Comparison of ENCODE assay signal across 8 cellular contexts in the genomic region with DNA sequence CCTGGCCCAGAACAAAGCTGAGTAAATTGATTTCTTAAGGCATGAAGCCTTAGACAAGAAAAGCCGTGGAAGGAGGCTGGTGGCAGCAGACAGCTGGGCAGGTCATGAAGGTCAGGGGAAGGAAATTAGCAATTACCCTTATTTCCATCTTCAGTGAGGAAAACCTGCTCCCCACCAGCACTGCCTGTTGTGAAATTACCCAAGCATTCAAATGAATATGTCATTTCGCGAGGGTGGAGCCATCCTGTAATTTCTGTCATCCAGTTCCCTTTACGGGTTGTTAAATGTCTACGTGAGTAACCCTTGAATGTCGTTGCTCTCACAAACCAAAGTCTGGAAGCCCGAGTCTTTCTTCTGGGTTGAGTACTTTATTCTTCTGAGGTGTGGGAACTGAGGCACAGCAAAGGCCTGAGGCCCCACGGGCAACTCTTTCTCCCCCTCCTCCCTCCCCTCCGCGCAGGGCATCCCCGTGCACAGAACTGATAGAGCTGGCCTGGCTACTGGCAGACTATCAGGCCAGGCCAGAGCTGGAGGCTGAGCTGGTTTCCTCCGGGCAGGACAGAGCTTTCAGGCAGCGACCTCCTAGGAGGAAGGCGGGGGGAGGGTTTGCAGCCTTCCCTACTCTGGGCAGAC. TPM values are rescaled to one million over a fixed set of nuclear protein-coding genes. Genes with fewer than 3 reads are reported as not detected.
A peak's percentile ranks its signal among the peaks of the same experiment; 100 is the strongest.
DNase-seq lines count a peak whose midpoint lies in the region; ATAC-seq, FAIRE-seq and TF ChIP-seq lines count a peak whose summit lies in the region.

No MANE protein-coding gene starts in this region.

- no peak for TF ChIP-seq POLR2A in GM12891 (IDR thresholded peaks at IDR 0.05; ENCODE audit: low read depth, low read length)

- H3K4me3 ChIP-seq in SU-DHL-6 (ENCODE audit: insufficient read depth, low read length, poor library complexity, severe bottlenecking) (no peak overlapping the region), osteoblast (ENCODE audit: insufficient read depth, low read length) (peak overlapping the region; percentile 54)

- TF ChIP-seq CTCF in SU-DHL-6 (IDR thresholded peaks at IDR 0.05; ENCODE audit: insufficient read depth, low read length, poor library complexity, severe bottlenecking) (no peak), osteoblast (IDR thresholded peaks at IDR 0.05; ENCODE audit: extremely low read depth, low read depth, low read length) (no peak)

- H3K9me3 ChIP-seq in SU-DHL-6 (ENCODE audit: insufficient read depth, low read length): no peaks in the 10 kb centered on the region
- H3K9me3 ChIP-seq in osteoblast (ENCODE audit: low read depth, low read length): no peaks in the 10 kb centered on the region

- H3K9me2 ChIP-seq in SU-DHL-6 (replicated peaks; ENCODE audit: insufficient read depth, low read length): no peaks in the 10 kb centered on the region

- H3K27me3 ChIP-seq in SU-DHL-6 (ENCODE audit: low read length) (no peaks in the 10 kb centered on the region), osteoblast (ENCODE audit: insufficient read depth, low read length) (peaks cover 4% of the 10 kb centered on the region)

- H3K9ac ChIP-seq in SU-DHL-6 (ENCODE audit: low read length): peak overlapping the region; percentile 29; the same call in 1 of the 2 replicates

- no peak overlapping the region for H3K27ac ChIP-seq in SU-DHL-6 (ENCODE audit: low read depth, low read length)
- H3K27ac ChIP-seq in osteoblast (ENCODE audit: low read depth, low read length): no peak overlapping the region

- DNase-seq in GM12891 (ENCODE audit: insufficient read length, low spot score) (no peak), germinal center (ENCODE audit: low spot score) (peak; percentile 26), osteoblast (ENCODE audit: insufficient read length, low spot score, missing footprints) (peak; percentile 73), pons (ENCODE audit: low spot score) (no peak)

- H2AFZ ChIP-seq in SU-DHL-6 (ENCODE audit: low read depth, low read length, severe bottlenecking) (peak overlapping the region; percentile 91), osteoblast (ENCODE audit: low read length) (peak overlapping the region; percentile 56)

- H3K79me2 ChIP-seq in SU-DHL-6 (ENCODE audit: insufficient read depth, low read length): no peaks in the 10 kb centered on the region
- no peaks in the 10 kb centered on the region for H3K79me2 ChIP-seq in osteoblast (ENCODE audit: insufficient read depth, low read length)

- H4K20me1 ChIP-seq in SU-DHL-6 (ENCODE audit: low read depth, low read length): no peaks in the 10 kb centered on the region
- no peaks in the 10 kb centered on the region for H4K20me1 ChIP-seq in osteoblast (ENCODE audit: insufficient read depth, low read length)

- H3K4me1 ChIP-seq in osteoblast (ENCODE audit: insufficient read depth, low read length): peaks cover 7% of the 10 kb centered on the region

- peak overlapping the region; percentile 58 for H3K4me2 ChIP-seq in SU-DHL-6 (ENCODE audit: low read depth, low read length, poor library complexity, severe bottlenecking)
- peak overlapping the region; percentile 71 for H3K4me2 ChIP-seq in osteoblast (ENCODE audit: insufficient read depth, low read length)

- H3K36me3 ChIP-seq in SU-DHL-6 (ENCODE audit: low read length) (no peaks in the 10 kb centered on the region), osteoblast (ENCODE audit: insufficient read depth, low read length) (no peaks in the 10 kb centered on the region)

- peak; percentile 41 for FAIRE-seq in GM12891 (lab: Jason Lieb, UNC)

- H3F3A ChIP-seq in SU-DHL-6 (ENCODE audit: insufficient read depth): no peaks in the 10 kb centered on the region

- ATAC-seq in HG02798 (IDR thresholded peaks at IDR 0.05; ENCODE audit: poor library complexity, unreplicated experiment) (peak; percentile 12), HG03442 (IDR thresholded peaks at IDR 0.05; ENCODE audit: unreplicated experiment) (no peak), HG03565 (IDR thresholded peaks at IDR 0.05; ENCODE audit: unreplicated experiment) (no peak)

TF ChIP-seq in GM12891, 5 proteins besides CTCF, POLR2A, EP300 and RAD21:
- TF ChIP-seq POU2F2 (IDR thresholded peaks at IDR 0.05; ENCODE audit: low read depth, low read length) (no peak), POLR2AphosphoS5 (IDR thresholded peaks at IDR 0.05; ENCODE audit: low read depth, low read length) (no peak), PAX5 (IDR thresholded peaks at IDR 0.05; ENCODE audit: insufficient read depth, low read length, severe bottlenecking) (no peak), TAF1 (IDR thresholded peaks at IDR 0.05; ENCODE audit: low read depth, low read length) (no peak), SPI1 (IDR thresholded peaks at IDR 0.05; ENCODE audit: low read depth, low read length) (0 out of 2 replicates have a peak, but pooled peaks have one; percentile 27)

RNA-seq across cellular contexts. Expression of gene AK3, which starts 22.0 kb away (rescaled TPM):
- 32.2 TPM for polyA plus RNA-seq in GM12891 (2012; ENCODE audit: low read depth, missing spikeins)
- total RNA-seq in osteoblast: 48.9 and 77.2 TPM in 2 replicates

RNA-seq across cellular contexts. Expression of gene RCL1, which starts 29.7 kb away (rescaled TPM):
- polyA plus RNA-seq in GM12891 (2012; ENCODE audit: low read depth, missing spikeins): 15.3 TPM
- total RNA-seq in osteoblast: 11.5 and 15.6 TPM in 2 replicates

Comparison
In these comparisons a context has a peak if more than half of its experiments do, and no peak if none do; other contexts are left out.
1. DNase-seq: peak in germinal center (single experiment) and osteoblast (single experiment); none in GM12891 (single experiment) and pons (single experiment).